Comparison of ENCODE assay signal across 8 cellular contexts in genomic region chr12:43805857-43806736, GRCh38. TPM values are rescaled to one million over a fixed set of nuclear protein-coding genes. Genes with fewer than 3 reads are reported as not detected.
DNase-seq lines count a peak whose midpoint lies in the region; TF ChIP-seq lines count a peak whose summit lies in the region.

TWF1 (minus strand) TSS chr12:43806317; CDS start chr12:43806245, 72 bp downstream.

- peaks cover 46% of the 10 kb centered on the region for H3K79me2 ChIP-seq in GM23248 (ENCODE audit: insufficient read depth)
- peaks cover 47% of the 10 kb centered on the region for H3K79me2 ChIP-seq in Karpas-422 (ENCODE audit: low read length)

- TF ChIP-seq CTCF in foreskin fibroblast (IDR thresholded peaks at IDR 0.05; ENCODE audit: low read depth, low read length), result peak; percentile 11

- H3K4me2 ChIP-seq in GM23248 (ENCODE audit: unreplicated experiment), result peak within 1 kb of the TSS; percentile 97
- peak within 1 kb of the TSS; percentile 94 for H3K4me2 ChIP-seq in Karpas-422 (ENCODE audit: low read depth, low read length, poor library complexity, severe bottlenecking)

- H3K36me3 ChIP-seq in GM23248 (ENCODE audit: low read depth) (peaks cover 25% of the 10 kb centered on the region), Karpas-422 (ENCODE audit: insufficient read depth, low read length) (peaks cover 24% of the 10 kb centered on the region), neuron (ENCODE audit: insufficient read depth, low read length) (peaks cover 20% of the 10 kb centered on the region), subcutaneous abdominal adipose tissue (ENCODE audit: control insufficient read depth in 5 of 5, insufficient read depth in 5 of 5, low read length in 5 of 5) (peaks cover 5 to 10% (median 9%) of the 10 kb centered on the region in 5 donors)

- H2AFZ ChIP-seq in GM23248 (peak within 1 kb of the TSS; percentile 94), Karpas-422 (ENCODE audit: low read length) (peak within 1 kb of the TSS; percentile 73), neuron (ENCODE audit: low read depth, low read length) (peak within 1 kb of the TSS; percentile 93)

- H3K27ac ChIP-seq in GM23248 (peak within 1 kb of the TSS; percentile 93), Karpas-422 (ENCODE audit: low read length) (peak within 1 kb of the TSS; percentile 91), subcutaneous abdominal adipose tissue (ENCODE audit: low read depth, low read length) (peak within 1 kb of the TSS; percentile 96)

- peaks cover 7% of the 10 kb centered on the region; the same call in 1 of the 2 replicates for H3F3A ChIP-seq in GM23248 (ENCODE audit: insufficient read depth)

- H4K20me1 ChIP-seq in GM23248 (ENCODE audit: insufficient read depth) (no peaks in the 10 kb centered on the region), Karpas-422 (ENCODE audit: insufficient read depth, low read depth, low read length) (peaks cover 3% of the 10 kb centered on the region; the same call in 1 of the 2 replicates)

- H3K9ac ChIP-seq in GM23248, result peak within 1 kb of the TSS; percentile 96
- H3K9ac ChIP-seq in Karpas-422 (ENCODE audit: low read length), result peak within 1 kb of the TSS; percentile 91
- H3K9ac ChIP-seq in subcutaneous abdominal adipose tissue (ENCODE audit: low read length in 5 of 5), result peak within 1 kb of the TSS; percentile 73 to 96 (median 93)

- DNase-seq in ELR (ENCODE audit: low read depth) (peak; percentile 80), GM23248 (peak; percentile 92), Karpas-422 (peak; percentile 94), SHP77 treated with DMSO at 0.1 percent for 48 hours (lab: John Stamatoyannopoulos, UW) (peak; percentile 44), activated gamma-delta T cell treated with Interleukin-2 at 50 U/mL for 16 hours (peak; percentile 80), foreskin fibroblast (peak; percentile 79 to 94)

- in situ Hi-C loops in GM23248 (cut with MboI), result no loop called here

- WGBS in GM23248 (ENCODE audit: low coverage in 1 of 2, low lambda C conversion rate in 2 of 2, missing lambda C conversion rate in 2 of 2), 2 experiments, result 1% methylated on average over 65 to 73 of the region's 89 CpGs

- H3K9me2 ChIP-seq in GM23248 (ENCODE audit: insufficient read depth) (no peaks in the 10 kb centered on the region), Karpas-422 (replicated peaks; ENCODE audit: insufficient read depth, low read length) (no peaks in the 10 kb centered on the region)

- H3K27me3 ChIP-seq in GM23248 (replicated peaks; ENCODE audit: insufficient read depth), result no peaks in the 10 kb centered on the region
- H3K27me3 ChIP-seq in Karpas-422 (ENCODE audit: low read length), result no peaks in the 10 kb centered on the region
- no peaks in the 10 kb centered on the region for H3K27me3 ChIP-seq in neuron (ENCODE audit: insufficient read depth, low read length)
- H3K27me3 ChIP-seq in subcutaneous abdominal adipose tissue (ENCODE audit: control insufficient read depth in 5 of 5, insufficient read depth in 4 of 5, low read length in 5 of 5), result no peaks in the 10 kb centered on the region

- H3K4me1 ChIP-seq in GM23248 (ENCODE audit: insufficient read depth) (peaks cover 32% of the 10 kb centered on the region), Karpas-422 (ENCODE audit: low read length) (peaks cover 36% of the 10 kb centered on the region), neuron (ENCODE audit: insufficient read depth, low read length) (peaks cover 31% of the 10 kb centered on the region), subcutaneous abdominal adipose tissue (ENCODE audit: control insufficient read depth in 5 of 5, insufficient read depth in 5 of 5, low read length in 5 of 5) (peaks cover 5 to 21% (median 19%) of the 10 kb centered on the region in 5 donors)

- H3K9me3 ChIP-seq in GM23248 (ENCODE audit: low read depth) (no peaks in the 10 kb centered on the region), Karpas-422 (ENCODE audit: low read length) (no peaks in the 10 kb centered on the region), neuron (ENCODE audit: low read length) (no peaks in the 10 kb centered on the region), subcutaneous abdominal adipose tissue (ENCODE audit: control insufficient read depth in 5 of 5, low read length in 5 of 5) (no peaks in the 10 kb centered on the region)

- H3K4me3 ChIP-seq in GM23248, result peak within 1 kb of the TSS; percentile 99
- peak within 1 kb of the TSS; percentile 89 for H3K4me3 ChIP-seq in Karpas-422 (ENCODE audit: low read length)
- H3K4me3 ChIP-seq in foreskin fibroblast (ENCODE audit: low read depth in 1 of 2, low read length in 2 of 2), result peak within 1 kb of the TSS; percentile 94 to 95
- H3K4me3 ChIP-seq in neuron (ENCODE audit: low read length), result peak within 1 kb of the TSS; percentile 86
- H3K4me3 ChIP-seq in subcutaneous abdominal adipose tissue (ENCODE audit: low read depth in 1 of 5, low read length in 5 of 5), result peak within 1 kb of the TSS; percentile 85 to 97 (median 92)

RNA-seq across cellular contexts. Expression of gene TWF1, which starts in this region (rescaled TPM):
- total RNA-seq in GM23248 (2014; rRNA removed; shearing (Covaris generic)), result 197 and 246 TPM in 2 replicates
- polyA plus RNA-seq in GM23248 (2016; fragmentation: Nextera tagmentation; extraction: Ambion mirVana), result 139 and 141 TPM in 2 replicates
- 29.9 and 62.2 TPM in 2 replicates for total RNA-seq in Karpas-422 (2014; rRNA removed; shearing (Covaris generic); ENCODE audit: low replicate concordance)

Comparison
In these comparisons a context has a peak if more than half of its experiments do, and no peak if none do; other contexts are left out.
1. Peak in every context shown above with its lines: DNase-seq, H3K4me3 ChIP-seq and H3K27ac ChIP-seq.
2. DNase-seq: peak in every context shown above with its lines; median percentile 94 in Karpas-422; 92 in GM23248; 86 in foreskin fibroblast; 80 in ELR; 80 in activated gamma-delta T cell treated with Interleukin-2 at 50 U/mL for 16 hours; 44 in SHP77 treated with DMSO at 0.1 percent for 48 hours.